In genomic region chr18:80247403-80247916, GRCh38 we compare ENCODE assay signal across 8 cellular contexts. TPM values are rescaled to one million over a fixed set of nuclear protein-coding genes. Genes with fewer than 3 reads are reported as not detected.
A peak's percentile ranks its signal among the peaks of the same experiment; 100 is the strongest.
DNase-seq lines count a peak whose midpoint lies in the region; ATAC-seq and TF ChIP-seq lines count a peak whose summit lies in the region.

Gene PARD6G, minus strand, starts transcription at chr18:80247514. Its CDS starts 166 bp downstream, at chr18:80247348.

- H3K9me3 ChIP-seq in esophagus (ENCODE audit: control insufficient read depth in 2 of 2, insufficient read depth in 1 of 2, low read depth in 1 of 2, low read length in 1 of 2): no peaks in the 10 kb centered on the region
- H3K9me3 ChIP-seq in mucosa of stomach (ENCODE audit: control insufficient read depth, low read length): no peaks in the 10 kb centered on the region

- ATAC-seq in GM18907 (IDR thresholded peaks at IDR 0.05; ENCODE audit: unreplicated experiment) (peak; percentile 64), HG03432 (IDR thresholded peaks at IDR 0.05; ENCODE audit: unreplicated experiment) (peak; percentile 64)

- TF ChIP-seq CTCF in 22Rv1 (IDR thresholded peaks at IDR 0.05): peak; percentile 34

- peak within 1 kb of the TSS; percentile 62 for H3K9ac ChIP-seq in mucosa of stomach (ENCODE audit: low read length)

- DNase-seq in NCI-H82 (lab: John Stamatoyannopoulos, UW) (peak; percentile 84), activated T-cell treated with anti-CD3 and anti-CD28 coated beads for 4 hours (peak; percentile 42)
- DNase-seq in stimulated activated CD8-positive, alpha-beta memory T cell treated with anti-CD3 and anti-CD28 coated beads, Interleukin-4, amount 100 ng/mL, for 1 hour (ENCODE audit: low read depth in 2 of 2, low spot score in 1 of 2): peak; percentile 35 to 40

- H3K27me3 ChIP-seq in esophagus (ENCODE audit: control insufficient read depth in 1 of 2, insufficient read depth in 2 of 2, low read length in 2 of 2) (no peaks in the 10 kb centered on the region), mucosa of stomach (ENCODE audit: control insufficient read depth, insufficient read depth, low read length) (peaks cover 10% of the 10 kb centered on the region)

- H3K4me1 ChIP-seq in esophagus (ENCODE audit: control insufficient read depth in 2 of 2, insufficient read depth in 2 of 2, low read length in 1 of 2) (peaks cover 0 to 10% of the 10 kb centered on the region in 2 donors), mucosa of stomach (ENCODE audit: control insufficient read depth, insufficient read depth, low read length) (no peaks in the 10 kb centered on the region)

- no peak within 1 kb of the TSS for H3K27ac ChIP-seq in 22Rv1
- peak within 1 kb of the TSS; percentile 60 to 84 for H3K27ac ChIP-seq in esophagus (ENCODE audit: low read depth in 2 of 2, low read length in 1 of 2)

- WGBS in esophagus, 2 donors: 1% methylated on average over 32 to 60 of the region's 60 CpGs

- peaks cover 0 to 2% of the 10 kb centered on the region in 2 donors for H3K36me3 ChIP-seq in esophagus (ENCODE audit: control insufficient read depth in 2 of 2, insufficient read depth in 2 of 2, low read length in 1 of 2)
- H3K36me3 ChIP-seq in mucosa of stomach (ENCODE audit: control insufficient read depth, insufficient read depth, low read length): no peaks in the 10 kb centered on the region

- H3K4me3 ChIP-seq in esophagus (ENCODE audit: low read depth in 1 of 2, low read length in 2 of 2): peak within 1 kb of the TSS; percentile 62 to 85
- peak within 1 kb of the TSS; percentile 14 for H3K4me3 ChIP-seq in mucosa of stomach (ENCODE audit: low read length)

RNA-seq across cellular contexts. Expression of gene PARD6G, which starts in this region (rescaled TPM):
- 10 to 100 TPM; 10.9 to 15.9 TPM for polyA plus RNA-seq in esophagus
